In the genomic region with DNA sequence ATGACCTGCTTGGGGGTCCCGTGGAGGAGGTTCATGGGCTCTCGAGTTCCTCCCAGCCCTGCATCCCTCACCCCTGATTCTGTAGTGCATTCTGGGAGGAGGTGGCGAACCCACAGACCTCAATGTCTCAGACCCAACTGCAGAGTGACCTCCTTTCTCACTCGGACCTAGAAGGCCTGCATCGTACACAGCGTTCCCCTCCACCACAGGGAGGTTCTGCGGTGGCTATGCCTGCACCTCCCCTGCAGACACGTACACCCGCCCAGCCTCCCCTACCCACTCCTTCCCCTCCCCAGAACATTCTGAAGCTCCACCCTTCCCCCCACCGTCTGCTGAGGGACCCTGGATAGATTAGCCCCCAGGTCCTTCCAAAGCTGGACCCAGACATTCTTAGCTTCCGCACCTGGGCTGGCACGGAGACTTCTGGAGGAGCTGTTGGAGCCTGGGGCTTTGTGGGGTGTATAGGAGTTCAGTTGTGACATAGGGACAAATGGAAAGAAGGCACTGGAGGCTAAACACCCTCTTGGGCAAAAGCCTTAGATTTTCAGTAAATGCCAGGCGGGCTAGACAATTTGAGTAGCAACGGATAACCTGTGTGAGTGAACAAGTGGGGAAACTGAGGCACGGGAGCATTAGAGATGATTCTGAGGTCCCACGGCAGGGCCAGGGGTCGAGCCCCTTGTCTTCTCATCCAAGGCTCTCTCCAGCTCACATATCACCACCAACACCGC, we compare ENCODE assay signal across 9 cellular contexts. TPM values are rescaled to one million over a fixed set of nuclear protein-coding genes. Genes with fewer than 3 reads are reported as not detected.
DNase-seq lines count a peak whose midpoint lies in the region; ATAC-seq, FAIRE-seq and TF ChIP-seq lines count a peak whose summit lies in the region.
"Had no signal": no experiment of that assay in that cellular context is flagged by ENCODE, and none has a peak within 500 bp of the region (broad histone marks: within the 10 kb centered on the region; RNA-seq: fewer than 3 reads in every experiment).

No MANE protein-coding gene starts in this region.

- H3K4me3 ChIP-seq in ACC112 (ENCODE audit: low read depth, low read length) (peak overlapping the region; percentile 55; the same call in 1 of the 2 replicates), HUES48 (ENCODE audit: low read depth, low read length) (peak overlapping the region; percentile 54; the same call in 1 of the 2 replicates), astrocyte (ENCODE audit: insufficient read depth, low read depth, low read length) (no peak overlapping the region), mucosa of descending colon (no peak overlapping the region)

- H3K4me3 Mint-ChIP-seq in astrocyte (ENCODE audit: unreplicated experiment): peak overlapping the region; percentile 81

- H3K27me3 ChIP-seq in ACC112 (ENCODE audit: insufficient read depth, low read length) (no peaks in the 10 kb centered on the region), HUES48 (ENCODE audit: control insufficient read depth, insufficient read depth, low read length) (no peaks in the 10 kb centered on the region), astrocyte (ENCODE audit: insufficient read depth, low read length) (no peaks in the 10 kb centered on the region)

- H2AFZ ChIP-seq in ACC112 (ENCODE audit: low read length, unreplicated experiment): no peak overlapping the region
- peak overlapping the region; percentile 76 for H2AFZ ChIP-seq in astrocyte (ENCODE audit: low read depth, low read length)

- H4K20me1 ChIP-seq in astrocyte (ENCODE audit: insufficient read depth, low read length): no peaks in the 10 kb centered on the region

- H3K36me3 ChIP-seq in ACC112 (ENCODE audit: insufficient read depth, low read length) (no peaks in the 10 kb centered on the region), HUES48 (ENCODE audit: control insufficient read depth, insufficient read depth, low read length) (peaks cover 15% of the 10 kb centered on the region), astrocyte (ENCODE audit: insufficient read depth, low read length) (no peaks in the 10 kb centered on the region), mucosa of descending colon (ENCODE audit: low read depth) (no peaks in the 10 kb centered on the region)

- H3K4me2 ChIP-seq in astrocyte (ENCODE audit: low read length): peak overlapping the region; percentile 80

- H3K27ac ChIP-seq in ACC112 (ENCODE audit: low read depth, low read length) (no peak overlapping the region), HUES48 (ENCODE audit: low read depth, low read length) (no peak overlapping the region), astrocyte (ENCODE audit: low read depth, low read length) (no peak overlapping the region)

- POLR2A ChIA-PET in GM10248 (lab: Yijun Ruan, JAX): no interaction called here

- peak overlapping the region; percentile 41 for H3K27ac Mint-ChIP-seq in astrocyte (ENCODE audit: unreplicated experiment)

- no peak for TF ChIP-seq CTCF in astrocyte (IDR thresholded peaks at IDR 0.05; ENCODE audit: insufficient read depth, low read depth, low read length)
- no peak for TF ChIP-seq CTCF in mucosa of descending colon (IDR thresholded peaks at IDR 0.05)
- no peak for TF ChIP-seq CTCF in GM10248 (IDR thresholded peaks at IDR 0.05; ENCODE audit: control extremely low read depth, extremely low read depth, low read depth, missing control alignments)

- H3K27me3 Mint-ChIP-seq in astrocyte (ENCODE audit: low read depth, unreplicated experiment): peaks cover 6% of the 10 kb centered on the region

- H3K4me1 ChIP-seq in ACC112 (ENCODE audit: control insufficient read depth, insufficient read depth, low read length, unreplicated experiment) (no peaks in the 10 kb centered on the region), HUES48 (ENCODE audit: control insufficient read depth, insufficient read depth, low read length) (peaks cover 5% of the 10 kb centered on the region; the same call in 1 of the 2 replicates), astrocyte (ENCODE audit: insufficient read depth, low read length) (no peaks in the 10 kb centered on the region), mucosa of descending colon (ENCODE audit: low read depth) (no peaks in the 10 kb centered on the region)

- H3K9me3 Mint-ChIP-seq in astrocyte (ENCODE audit: unreplicated experiment): no peaks in the 10 kb centered on the region

- peaks cover 2% of the 10 kb centered on the region for H3K4me1 Mint-ChIP-seq in astrocyte (ENCODE audit: low read depth, unreplicated experiment)

- intact Hi-C loops in mucosa of descending colon (cut with DNase I, micrococcal nuclease): no loop called here

- CTCF ChIA-PET in GM10248 (lab: Yijun Ruan, JAX): interaction anchor here (1.0 kb wide), 1 partner anchor 16 kb away, joined by 4 read pairs; no protein-coding TSS in a partner anchor

- DNase-seq in astrocyte (ENCODE audit: low read depth): no peak
- DNase-seq in mucosa of descending colon: no peak
- no peak for DNase-seq in NCI-H1048 (lab: John Stamatoyannopoulos, UW)
- no peak for DNase-seq in GM10248 (ENCODE audit: extremely low spot score)

- ATAC-seq in mucosa of descending colon: peak; percentile 37
- no peak for ATAC-seq in HG03045 (IDR thresholded peaks at IDR 0.05; ENCODE audit: unreplicated experiment)
- no peak for ATAC-seq in GM21576 (IDR thresholded peaks at IDR 0.05; ENCODE audit: unreplicated experiment)

- H3K36me3 Mint-ChIP-seq in astrocyte (ENCODE audit: low read depth, unreplicated experiment): peaks cover 2% of the 10 kb centered on the region

- no peaks in the 10 kb centered on the region for H3K9me3 ChIP-seq in HUES48 (ENCODE audit: control insufficient read depth, insufficient read depth, low read length)
- H3K9me3 ChIP-seq in astrocyte (ENCODE audit: insufficient read depth, low read depth, low read length): no peaks in the 10 kb centered on the region
- H3K9me3 ChIP-seq in mucosa of descending colon: no peaks in the 10 kb centered on the region

- H3K79me2 ChIP-seq in ACC112 (ENCODE audit: control insufficient read depth, insufficient read depth, low read length, unreplicated experiment) (no peaks in the 10 kb centered on the region), astrocyte (ENCODE audit: insufficient read depth, low read length) (no peaks in the 10 kb centered on the region)

- FAIRE-seq in astrocyte (lab: Jason Lieb, UNC): no peak

- H3K9ac ChIP-seq in HUES48 (ENCODE audit: low read depth, low read length) (no peak overlapping the region), astrocyte (ENCODE audit: low read length) (no peak overlapping the region)

RNA-seq across cellular contexts. Expression of a gene that starts 0.5 kb away (rescaled TPM):
- total RNA-seq in astrocyte: 15.0 and 15.1 TPM in 2 replicates
- 1 to 10 TPM in 1 of 3 donors, under 1 TPM in 2; 0.64 to 2.0 (median 0.84) TPM for total RNA-seq in mucosa of descending colon

RNA-seq across cellular contexts. Expression of a gene that starts 1.8 kb away (rescaled TPM):
- total RNA-seq in astrocyte (not detected in 2 replicates), mucosa of descending colon (1 to 10 TPM in 2 of 3 donors, under 1 TPM in 1; 0.46 to 1.3 (median 1.2) TPM)
- total RNA-seq: renal cortical epithelial cell had no signal

RNA-seq across cellular contexts. Expression of a gene that starts 24.9 kb away (rescaled TPM):
- total RNA-seq in astrocyte (0.62 and 0.79 TPM in 2 replicates), mucosa of descending colon (10 to 100 TPM in 2 of 3 donors, 1 to 10 TPM in 1; 4.6 to 27.8 (median 21.0) TPM)
- total RNA-seq: renal cortical epithelial cell had no signal

RNA-seq across cellular contexts. Expression of a gene that starts 34.7 kb away (rescaled TPM):
- 1.8 and 5.3 TPM in 2 replicates for total RNA-seq in astrocyte
- total RNA-seq in mucosa of descending colon: 100 to 1,000 TPM in 2 of 3 donors, 10 to 100 TPM in 1; 91.4 to 330 (median 183) TPM

RNA-seq across cellular contexts. Expression of a gene that starts 39.4 kb away (rescaled TPM):
- 10.3 and 14.7 TPM in 2 replicates for total RNA-seq in astrocyte
- total RNA-seq in mucosa of descending colon: 10 to 100 TPM; 43.8 to 82.8 (median 49.0) TPM

Comparison
In these comparisons a context has a peak if more than half of its experiments do, and no peak if none do; other contexts are left out.
1. H3K4me3 ChIP-seq: peak in ACC112 (single experiment) and HUES48 (single experiment); none in astrocyte (single experiment) and mucosa of descending colon (single experiment).